ENCODE assay signal across 1 cellular context in genomic region chr6:15317934-15318902, GRCh38.
A peak's percentile ranks its signal among the peaks of the same experiment; 100 is the strongest.
TF ChIP-seq lines count a peak whose summit lies in the region.

No MANE protein-coding gene starts in this region.

TF ChIP-seq in HepG2, 621 proteins besides CTCF, POLR2A, EP300 and RAD21 (continued from another document and continues in another):
- TF ChIP-seq, protein P1, sequence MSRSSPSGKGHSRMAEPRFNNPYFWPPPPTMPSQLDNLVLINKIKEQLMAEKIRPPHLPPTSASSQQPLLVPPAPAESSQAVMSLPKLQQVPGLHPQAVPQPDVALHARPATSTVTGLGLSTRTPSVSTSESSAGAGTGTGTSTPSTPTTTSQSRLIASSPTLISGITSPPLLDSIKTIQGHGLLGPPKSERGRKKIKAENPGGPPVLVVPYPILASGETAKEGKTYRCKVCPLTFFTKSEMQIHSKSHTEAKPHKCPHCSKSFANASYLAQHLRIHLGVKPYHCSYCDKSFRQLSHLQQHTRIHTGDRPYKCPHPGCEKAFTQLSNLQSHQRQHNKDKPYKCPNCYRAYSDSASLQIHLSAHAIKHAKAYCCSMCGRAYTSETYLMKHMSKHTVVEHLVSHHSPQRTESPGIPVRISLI (CRISPR knock-in tag; IDR thresholded peaks at IDR 0.05; ENCODE audit: borderline replicate concordance), result peak; percentile 94
- TF ChIP-seq, protein P2, sequence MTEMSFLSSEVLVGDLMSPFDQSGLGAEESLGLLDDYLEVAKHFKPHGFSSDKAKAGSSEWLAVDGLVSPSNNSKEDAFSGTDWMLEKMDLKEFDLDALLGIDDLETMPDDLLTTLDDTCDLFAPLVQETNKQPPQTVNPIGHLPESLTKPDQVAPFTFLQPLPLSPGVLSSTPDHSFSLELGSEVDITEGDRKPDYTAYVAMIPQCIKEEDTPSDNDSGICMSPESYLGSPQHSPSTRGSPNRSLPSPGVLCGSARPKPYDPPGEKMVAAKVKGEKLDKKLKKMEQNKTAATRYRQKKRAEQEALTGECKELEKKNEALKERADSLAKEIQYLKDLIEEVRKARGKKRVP (CRISPR knock-in tag; IDR thresholded peaks at IDR 0.05), result no peak
- TF ChIP-seq, protein P3, sequence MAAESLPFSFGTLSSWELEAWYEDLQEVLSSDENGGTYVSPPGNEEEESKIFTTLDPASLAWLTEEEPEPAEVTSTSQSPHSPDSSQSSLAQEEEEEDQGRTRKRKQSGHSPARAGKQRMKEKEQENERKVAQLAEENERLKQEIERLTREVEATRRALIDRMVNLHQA (CRISPR knock-in tag; IDR thresholded peaks at IDR 0.05), result no peak
- no peak for TF ChIP-seq U2AF1 (optimal IDR thresholded peaks at IDR 0.05; ENCODE audit: low read depth, low read length)
- TF ChIP-seq SAP130 (CRISPR knock-in tag; IDR thresholded peaks at IDR 0.05; ENCODE audit: low read depth), result peak; percentile 87
- TF ChIP-seq, protein P4, sequence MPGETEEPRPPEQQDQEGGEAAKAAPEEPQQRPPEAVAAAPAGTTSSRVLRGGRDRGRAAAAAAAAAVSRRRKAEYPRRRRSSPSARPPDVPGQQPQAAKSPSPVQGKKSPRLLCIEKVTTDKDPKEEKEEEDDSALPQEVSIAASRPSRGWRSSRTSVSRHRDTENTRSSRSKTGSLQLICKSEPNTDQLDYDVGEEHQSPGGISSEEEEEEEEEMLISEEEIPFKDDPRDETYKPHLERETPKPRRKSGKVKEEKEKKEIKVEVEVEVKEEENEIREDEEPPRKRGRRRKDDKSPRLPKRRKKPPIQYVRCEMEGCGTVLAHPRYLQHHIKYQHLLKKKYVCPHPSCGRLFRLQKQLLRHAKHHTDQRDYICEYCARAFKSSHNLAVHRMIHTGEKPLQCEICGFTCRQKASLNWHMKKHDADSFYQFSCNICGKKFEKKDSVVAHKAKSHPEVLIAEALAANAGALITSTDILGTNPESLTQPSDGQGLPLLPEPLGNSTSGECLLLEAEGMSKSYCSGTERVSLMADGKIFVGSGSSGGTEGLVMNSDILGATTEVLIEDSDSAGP (CRISPR knock-in tag; IDR thresholded peaks at IDR 0.05; ENCODE audit: borderline replicate concordance), result no peak
- TF ChIP-seq ZFP41 (CRISPR knock-in tag; IDR thresholded peaks at IDR 0.05; ENCODE audit: borderline replicate concordance), result no peak
- TF ChIP-seq MIXL1 (CRISPR knock-in tag; IDR thresholded peaks at IDR 0.05), result peak; percentile 35; the same call in 1 of the 2 replicates
- TF ChIP-seq CENPBD1 (CRISPR knock-in tag; IDR thresholded peaks at IDR 0.05; ENCODE audit: borderline replicate concordance, low read depth), result no peak
- TF ChIP-seq, protein P5, sequence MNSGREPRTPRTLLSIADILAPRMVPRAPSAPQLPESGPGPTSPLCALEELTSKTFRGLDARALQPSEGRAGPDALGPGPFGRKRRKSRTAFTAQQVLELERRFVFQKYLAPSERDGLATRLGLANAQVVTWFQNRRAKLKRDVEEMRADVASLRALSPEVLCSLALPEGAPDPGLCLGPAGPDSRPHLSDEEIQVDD (CRISPR knock-in tag; IDR thresholded peaks at IDR 0.05; ENCODE audit: borderline replicate concordance), result no peak
- TF ChIP-seq SOX13 (IDR thresholded peaks at IDR 0.05), result no peak
- peak in 1 of 2 experiments; percentile 55; a peak in 1 of 4 replicates for TF ChIP-seq SOX13 (CRISPR knock-in tag; conservative IDR thresholded peaks at IDR 0.05 in 1 of 2, IDR thresholded peaks at IDR 0.05 in 1 of 2)
- no peak for TF ChIP-seq ZNF737 (CRISPR knock-in tag; IDR thresholded peaks at IDR 0.05; ENCODE audit: borderline replicate concordance)
- TF ChIP-seq, protein P6, sequence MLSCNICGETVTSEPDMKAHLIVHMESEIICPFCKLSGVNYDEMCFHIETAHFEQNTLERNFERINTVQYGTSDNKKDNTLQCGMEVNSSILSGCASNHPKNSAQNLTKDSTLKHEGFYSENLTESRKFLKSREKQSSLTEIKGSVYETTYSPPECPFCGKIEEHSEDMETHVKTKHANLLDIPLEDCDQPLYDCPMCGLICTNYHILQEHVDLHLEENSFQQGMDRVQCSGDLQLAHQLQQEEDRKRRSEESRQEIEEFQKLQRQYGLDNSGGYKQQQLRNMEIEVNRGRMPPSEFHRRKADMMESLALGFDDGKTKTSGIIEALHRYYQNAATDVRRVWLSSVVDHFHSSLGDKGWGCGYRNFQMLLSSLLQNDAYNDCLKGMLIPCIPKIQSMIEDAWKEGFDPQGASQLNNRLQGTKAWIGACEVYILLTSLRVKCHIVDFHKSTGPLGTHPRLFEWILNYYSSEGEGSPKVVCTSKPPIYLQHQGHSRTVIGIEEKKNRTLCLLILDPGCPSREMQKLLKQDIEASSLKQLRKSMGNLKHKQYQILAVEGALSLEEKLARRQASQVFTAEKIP (CRISPR knock-in tag; IDR thresholded peaks at IDR 0.05; ENCODE audit: borderline replicate concordance), result no peak
- TF ChIP-seq, protein P7, sequence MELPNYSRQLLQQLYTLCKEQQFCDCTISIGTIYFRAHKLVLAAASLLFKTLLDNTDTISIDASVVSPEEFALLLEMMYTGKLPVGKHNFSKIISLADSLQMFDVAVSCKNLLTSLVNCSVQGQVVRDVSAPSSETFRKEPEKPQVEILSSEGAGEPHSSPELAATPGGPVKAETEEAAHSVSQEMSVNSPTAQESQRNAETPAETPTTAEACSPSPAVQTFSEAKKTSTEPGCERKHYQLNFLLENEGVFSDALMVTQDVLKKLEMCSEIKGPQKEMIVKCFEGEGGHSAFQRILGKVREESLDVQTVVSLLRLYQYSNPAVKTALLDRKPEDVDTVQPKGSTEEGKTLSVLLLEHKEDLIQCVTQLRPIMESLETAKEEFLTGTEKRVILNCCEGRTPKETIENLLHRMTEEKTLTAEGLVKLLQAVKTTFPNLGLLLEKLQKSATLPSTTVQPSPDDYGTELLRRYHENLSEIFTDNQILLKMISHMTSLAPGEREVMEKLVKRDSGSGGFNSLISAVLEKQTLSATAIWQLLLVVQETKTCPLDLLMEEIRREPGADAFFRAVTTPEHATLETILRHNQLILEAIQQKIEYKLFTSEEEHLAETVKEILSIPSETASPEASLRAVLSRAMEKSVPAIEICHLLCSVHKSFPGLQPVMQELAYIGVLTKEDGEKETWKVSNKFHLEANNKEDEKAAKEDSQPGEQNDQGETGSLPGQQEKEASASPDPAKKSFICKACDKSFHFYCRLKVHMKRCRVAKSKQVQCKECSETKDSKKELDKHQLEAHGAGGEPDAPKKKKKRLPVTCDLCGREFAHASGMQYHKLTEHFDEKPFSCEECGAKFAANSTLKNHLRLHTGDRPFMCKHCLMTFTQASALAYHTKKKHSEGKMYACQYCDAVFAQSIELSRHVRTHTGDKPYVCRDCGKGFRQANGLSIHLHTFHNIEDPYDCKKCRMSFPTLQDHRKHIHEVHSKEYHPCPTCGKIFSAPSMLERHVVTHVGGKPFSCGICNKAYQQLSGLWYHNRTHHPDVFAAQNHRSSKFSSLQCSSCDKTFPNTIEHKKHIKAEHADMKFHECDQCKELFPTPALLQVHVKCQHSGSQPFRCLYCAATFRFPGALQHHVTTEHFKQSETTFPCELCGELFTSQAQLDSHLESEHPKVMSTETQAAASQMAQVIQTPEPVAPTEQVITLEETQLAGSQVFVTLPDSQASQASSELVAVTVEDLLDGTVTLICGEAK (IDR thresholded peaks at IDR 0.05), result no peak
- TF ChIP-seq, protein P7 (CRISPR knock-in tag; IDR thresholded peaks at IDR 0.05), result peak; percentile 38; the same call in 1 of the 2 replicates
- TF ChIP-seq ZNF703 (CRISPR knock-in tag; IDR thresholded peaks at IDR 0.05; ENCODE audit: borderline replicate concordance), result no peak
- TF ChIP-seq TFDP2 (CRISPR knock-in tag; IDR thresholded peaks at IDR 0.05), result no peak
- TF ChIP-seq SKIL (CRISPR knock-in tag; IDR thresholded peaks at IDR 0.05; ENCODE audit: borderline replicate concordance), result no peak
- TF ChIP-seq SNAI1 (CRISPR knock-in tag; IDR thresholded peaks at IDR 0.05; ENCODE audit: borderline replicate concordance), result no peak
- peak; percentile 6; the same call in 1 of the 2 replicates for TF ChIP-seq ZNF460 (CRISPR knock-in tag; IDR thresholded peaks at IDR 0.05; ENCODE audit: borderline replicate concordance)
- no peak for TF ChIP-seq MEF2D (CRISPR knock-in tag; IDR thresholded peaks at IDR 0.05)
- no peak for TF ChIP-seq KDM3A (CRISPR knock-in tag; IDR thresholded peaks at IDR 0.05; ENCODE audit: low read depth)
- peak; percentile 94 for TF ChIP-seq ZSCAN29 (CRISPR knock-in tag; conservative IDR thresholded peaks at IDR 0.05)
- TF ChIP-seq THAP11 (CRISPR knock-in tag; IDR thresholded peaks at IDR 0.05), result 0 out of 2 replicates have a peak, but pooled peaks have one; percentile 31
- TF ChIP-seq MYC (CRISPR knock-in tag; IDR thresholded peaks at IDR 0.05; ENCODE audit: borderline replicate concordance), result peak; percentile 19; the same call in 1 of the 2 replicates
- TF ChIP-seq, protein P8, sequence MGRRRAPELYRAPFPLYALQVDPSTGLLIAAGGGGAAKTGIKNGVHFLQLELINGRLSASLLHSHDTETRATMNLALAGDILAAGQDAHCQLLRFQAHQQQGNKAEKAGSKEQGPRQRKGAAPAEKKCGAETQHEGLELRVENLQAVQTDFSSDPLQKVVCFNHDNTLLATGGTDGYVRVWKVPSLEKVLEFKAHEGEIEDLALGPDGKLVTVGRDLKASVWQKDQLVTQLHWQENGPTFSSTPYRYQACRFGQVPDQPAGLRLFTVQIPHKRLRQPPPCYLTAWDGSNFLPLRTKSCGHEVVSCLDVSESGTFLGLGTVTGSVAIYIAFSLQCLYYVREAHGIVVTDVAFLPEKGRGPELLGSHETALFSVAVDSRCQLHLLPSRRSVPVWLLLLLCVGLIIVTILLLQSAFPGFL (CRISPR knock-in tag; IDR thresholded peaks at IDR 0.05), result no peak
- no peak for TF ChIP-seq ZNF543 (CRISPR knock-in tag; IDR thresholded peaks at IDR 0.05)
- TF ChIP-seq FOXK1 (CRISPR knock-in tag; IDR thresholded peaks at IDR 0.05; ENCODE audit: borderline replicate concordance, low read depth), result no peak
- TF ChIP-seq ZNF883 (CRISPR knock-in tag; IDR thresholded peaks at IDR 0.05; ENCODE audit: not compliant biosample characterization), result no peak
- TF ChIP-seq, protein P9, sequence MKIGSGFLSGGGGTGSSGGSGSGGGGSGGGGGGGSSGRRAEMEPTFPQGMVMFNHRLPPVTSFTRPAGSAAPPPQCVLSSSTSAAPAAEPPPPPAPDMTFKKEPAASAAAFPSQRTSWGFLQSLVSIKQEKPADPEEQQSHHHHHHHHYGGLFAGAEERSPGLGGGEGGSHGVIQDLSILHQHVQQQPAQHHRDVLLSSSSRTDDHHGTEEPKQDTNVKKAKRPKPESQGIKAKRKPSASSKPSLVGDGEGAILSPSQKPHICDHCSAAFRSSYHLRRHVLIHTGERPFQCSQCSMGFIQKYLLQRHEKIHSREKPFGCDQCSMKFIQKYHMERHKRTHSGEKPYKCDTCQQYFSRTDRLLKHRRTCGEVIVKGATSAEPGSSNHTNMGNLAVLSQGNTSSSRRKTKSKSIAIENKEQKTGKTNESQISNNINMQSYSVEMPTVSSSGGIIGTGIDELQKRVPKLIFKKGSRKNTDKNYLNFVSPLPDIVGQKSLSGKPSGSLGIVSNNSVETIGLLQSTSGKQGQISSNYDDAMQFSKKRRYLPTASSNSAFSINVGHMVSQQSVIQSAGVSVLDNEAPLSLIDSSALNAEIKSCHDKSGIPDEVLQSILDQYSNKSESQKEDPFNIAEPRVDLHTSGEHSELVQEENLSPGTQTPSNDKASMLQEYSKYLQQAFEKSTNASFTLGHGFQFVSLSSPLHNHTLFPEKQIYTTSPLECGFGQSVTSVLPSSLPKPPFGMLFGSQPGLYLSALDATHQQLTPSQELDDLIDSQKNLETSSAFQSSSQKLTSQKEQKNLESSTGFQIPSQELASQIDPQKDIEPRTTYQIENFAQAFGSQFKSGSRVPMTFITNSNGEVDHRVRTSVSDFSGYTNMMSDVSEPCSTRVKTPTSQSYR (CRISPR knock-in tag; IDR thresholded peaks at IDR 0.05; ENCODE audit: borderline replicate concordance), result no peak
- TF ChIP-seq ZNF124 (CRISPR knock-in tag; IDR thresholded peaks at IDR 0.05), result no peak
